In genomic region chr11:65860278-65861164, GRCh38 we compare ENCODE assay signal across 8 cellular contexts. TPM values are rescaled to one million over a fixed set of nuclear protein-coding genes. Genes with fewer than 3 reads are reported as not detected.
DNase-seq lines count a peak whose midpoint lies in the region; ATAC-seq, FAIRE-seq and TF ChIP-seq lines count a peak whose summit lies in the region.

A gene with protein sequence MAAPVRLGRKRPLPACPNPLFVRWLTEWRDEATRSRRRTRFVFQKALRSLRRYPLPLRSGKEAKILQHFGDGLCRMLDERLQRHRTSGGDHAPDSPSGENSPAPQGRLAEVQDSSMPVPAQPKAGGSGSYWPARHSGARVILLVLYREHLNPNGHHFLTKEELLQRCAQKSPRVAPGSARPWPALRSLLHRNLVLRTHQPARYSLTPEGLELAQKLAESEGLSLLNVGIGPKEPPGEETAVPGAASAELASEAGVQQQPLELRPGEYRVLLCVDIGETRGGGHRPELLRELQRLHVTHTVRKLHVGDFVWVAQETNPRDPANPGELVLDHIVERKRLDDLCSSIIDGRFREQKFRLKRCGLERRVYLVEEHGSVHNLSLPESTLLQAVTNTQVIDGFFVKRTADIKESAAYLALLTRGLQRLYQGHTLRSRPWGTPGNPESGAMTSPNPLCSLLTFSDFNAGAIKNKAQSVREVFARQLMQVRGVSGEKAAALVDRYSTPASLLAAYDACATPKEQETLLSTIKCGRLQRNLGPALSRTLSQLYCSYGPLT (plus strand): TSS chr11:65860433. CDS start chr11:65860754, 321 bp downstream.

- CTCF ChIA-PET in WTC11 (lab: Charles Lee) = interaction anchor here (0.5 to 16.6 kb wide), 65 partner anchors 7 to 452 kb away, joined by 3 to 539 read pairs (median 5); partner anchors contain the start of genes AP5B1, BANF1, CCDC85B and CST6

- H3K4me3 Mint-ChIP-seq in WTC11 = peak within 1 kb of the TSS; percentile 90

- H3K4me1 Mint-ChIP-seq in WTC11 = peaks cover 21% of the 10 kb centered on the region

- H3K27me3 ChIP-seq in bronchial epithelial cell (ENCODE audit: control insufficient read depth, insufficient read depth, low read length) = no peaks in the 10 kb centered on the region
- no peaks in the 10 kb centered on the region for H3K27me3 ChIP-seq in smooth muscle cell (ENCODE audit: low read depth)

- peaks cover 35% of the 10 kb centered on the region for H3K36me3 Mint-ChIP-seq in WTC11

- H3K79me2 ChIP-seq in smooth muscle cell (ENCODE audit: low read depth) = peaks cover 50% of the 10 kb centered on the region

- no peak for FAIRE-seq in bronchial epithelial cell (lab: Jason Lieb, UNC)

- peak within 1 kb of the TSS; percentile 73 for H3K9ac ChIP-seq in smooth muscle cell (ENCODE audit: low read depth)

- POLR2A ChIA-PET in WTC11 (lab: Charles Lee) = interaction anchor here (0.6 to 4.2 kb wide), 22 partner anchors 8 to 245 kb away, joined by 3 to 90 read pairs (median 6); partner anchors contain the start of genes AP5B1, CCDC85B, EFEMP2 and FIBP

- peak; percentile 27 for ATAC-seq in HG02981 (IDR thresholded peaks at IDR 0.05; ENCODE audit: unreplicated experiment)
- peak; percentile 26 for ATAC-seq in WTC11
- ATAC-seq in GM18870 (IDR thresholded peaks at IDR 0.05; ENCODE audit: unreplicated experiment) = no peak

- no peaks in the 10 kb centered on the region for H3K27me3 Mint-ChIP-seq in WTC11 (ENCODE audit: low read depth)

- H3K4me2 ChIP-seq in smooth muscle cell = peak within 1 kb of the TSS; percentile 88

- H3K4me3 ChIP-seq in bronchial epithelial cell (ENCODE audit: low read depth, low read length) (peak within 1 kb of the TSS; percentile 98), smooth muscle cell (peak within 1 kb of the TSS; percentile 96)

- TF ChIP-seq CTCF in WTC11 (IDR thresholded peaks at IDR 0.05) = peak; percentile 78
- TF ChIP-seq CTCF in bronchial epithelial cell (IDR thresholded peaks at IDR 0.05; ENCODE audit: insufficient read depth, low read length, severe bottlenecking) = peak; percentile 95
- TF ChIP-seq CTCF in smooth muscle cell (IDR thresholded peaks at IDR 0.05; ENCODE audit: borderline replicate concordance, insufficient read depth, poor library complexity, severe bottlenecking) = peak; percentile 89

- 2% methylated on average over 70 of the region's 78 CpGs for WGBS in smooth muscle cell (ENCODE audit: low lambda C conversion rate)

- no peaks in the 10 kb centered on the region for H3K9me3 ChIP-seq in smooth muscle cell (replicated peaks; ENCODE audit: low read depth)

- H3F3A ChIP-seq in smooth muscle cell (ENCODE audit: low read depth) = peaks cover 34% of the 10 kb centered on the region

- H3K27ac Mint-ChIP-seq in WTC11 = peak within 1 kb of the TSS; percentile 98

- no peaks in the 10 kb centered on the region for H3K9me3 Mint-ChIP-seq in WTC11

- peaks cover 42% of the 10 kb centered on the region for H4K20me1 ChIP-seq in smooth muscle cell (ENCODE audit: low read depth)

- H2AFZ ChIP-seq in smooth muscle cell (ENCODE audit: low read depth) = peak within 1 kb of the TSS; percentile 64

- peak within 1 kb of the TSS; percentile 83 for H3K27ac ChIP-seq in smooth muscle cell (ENCODE audit: low read depth)

- H3K4me1 ChIP-seq in smooth muscle cell (ENCODE audit: low read depth) = peaks cover 16% of the 10 kb centered on the region

- peak; percentile 89 for DNase-seq in GM04504 (ENCODE audit: low read depth)
- DNase-seq in NCI-H345 (lab: John Stamatoyannopoulos, UW) = peak; percentile 96
- peak; percentile 99 for DNase-seq in WTC11 (ENCODE audit: low spot score)
- DNase-seq in bronchial epithelial cell (ENCODE audit: low read depth) = peak; percentile 95
- peak; percentile 91 for DNase-seq in iPS-NIHi7 (ENCODE audit: extremely low spot score)
- peak; percentile 74 for DNase-seq in smooth muscle cell (lab: John Stamatoyannopoulos, UW; ENCODE audit: unreplicated experiment)

- H3K36me3 ChIP-seq in bronchial epithelial cell (ENCODE audit: control insufficient read depth, insufficient read depth, low read length) = peaks cover 43% of the 10 kb centered on the region
- H3K36me3 ChIP-seq in smooth muscle cell (ENCODE audit: low read depth) = no peaks in the 10 kb centered on the region

TF ChIP-seq in WTC11, 78 proteins besides CTCF, POLR2A, EP300 and RAD21 (continues in another document):
- TF ChIP-seq USF2 (CRISPR knock-in tag; IDR thresholded peaks at IDR 0.05) = no peak
- TF ChIP-seq RORB (CRISPR knock-in tag; IDR thresholded peaks at IDR 0.05) = no peak
- no peak for TF ChIP-seq ATF6 (CRISPR knock-in tag; IDR thresholded peaks at IDR 0.05)
- 0 out of 2 replicates have a peak, but pooled peaks have one; percentile 23 for TF ChIP-seq RELA (CRISPR knock-in tag; IDR thresholded peaks at IDR 0.05; ENCODE audit: borderline replicate concordance)
- TF ChIP-seq, protein P1, sequence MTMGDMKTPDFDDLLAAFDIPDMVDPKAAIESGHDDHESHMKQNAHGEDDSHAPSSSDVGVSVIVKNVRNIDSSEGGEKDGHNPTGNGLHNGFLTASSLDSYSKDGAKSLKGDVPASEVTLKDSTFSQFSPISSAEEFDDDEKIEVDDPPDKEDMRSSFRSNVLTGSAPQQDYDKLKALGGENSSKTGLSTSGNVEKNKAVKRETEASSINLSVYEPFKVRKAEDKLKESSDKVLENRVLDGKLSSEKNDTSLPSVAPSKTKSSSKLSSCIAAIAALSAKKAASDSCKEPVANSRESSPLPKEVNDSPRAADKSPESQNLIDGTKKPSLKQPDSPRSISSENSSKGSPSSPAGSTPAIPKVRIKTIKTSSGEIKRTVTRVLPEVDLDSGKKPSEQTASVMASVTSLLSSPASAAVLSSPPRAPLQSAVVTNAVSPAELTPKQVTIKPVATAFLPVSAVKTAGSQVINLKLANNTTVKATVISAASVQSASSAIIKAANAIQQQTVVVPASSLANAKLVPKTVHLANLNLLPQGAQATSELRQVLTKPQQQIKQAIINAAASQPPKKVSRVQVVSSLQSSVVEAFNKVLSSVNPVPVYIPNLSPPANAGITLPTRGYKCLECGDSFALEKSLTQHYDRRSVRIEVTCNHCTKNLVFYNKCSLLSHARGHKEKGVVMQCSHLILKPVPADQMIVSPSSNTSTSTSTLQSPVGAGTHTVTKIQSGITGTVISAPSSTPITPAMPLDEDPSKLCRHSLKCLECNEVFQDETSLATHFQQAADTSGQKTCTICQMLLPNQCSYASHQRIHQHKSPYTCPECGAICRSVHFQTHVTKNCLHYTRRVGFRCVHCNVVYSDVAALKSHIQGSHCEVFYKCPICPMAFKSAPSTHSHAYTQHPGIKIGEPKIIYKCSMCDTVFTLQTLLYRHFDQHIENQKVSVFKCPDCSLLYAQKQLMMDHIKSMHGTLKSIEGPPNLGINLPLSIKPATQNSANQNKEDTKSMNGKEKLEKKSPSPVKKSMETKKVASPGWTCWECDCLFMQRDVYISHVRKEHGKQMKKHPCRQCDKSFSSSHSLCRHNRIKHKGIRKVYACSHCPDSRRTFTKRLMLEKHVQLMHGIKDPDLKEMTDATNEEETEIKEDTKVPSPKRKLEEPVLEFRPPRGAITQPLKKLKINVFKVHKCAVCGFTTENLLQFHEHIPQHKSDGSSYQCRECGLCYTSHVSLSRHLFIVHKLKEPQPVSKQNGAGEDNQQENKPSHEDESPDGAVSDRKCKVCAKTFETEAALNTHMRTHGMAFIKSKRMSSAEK (CRISPR knock-in tag; IDR thresholded peaks at IDR 0.05; ENCODE audit: borderline replicate concordance) = no peak
- TF ChIP-seq IRF2 (CRISPR knock-in tag; IDR thresholded peaks at IDR 0.05; ENCODE audit: borderline replicate concordance, low read depth) = no peak
- no peak for TF ChIP-seq CDX4 (CRISPR knock-in tag; IDR thresholded peaks at IDR 0.05; ENCODE audit: borderline replicate concordance)
- TF ChIP-seq, protein P2, sequence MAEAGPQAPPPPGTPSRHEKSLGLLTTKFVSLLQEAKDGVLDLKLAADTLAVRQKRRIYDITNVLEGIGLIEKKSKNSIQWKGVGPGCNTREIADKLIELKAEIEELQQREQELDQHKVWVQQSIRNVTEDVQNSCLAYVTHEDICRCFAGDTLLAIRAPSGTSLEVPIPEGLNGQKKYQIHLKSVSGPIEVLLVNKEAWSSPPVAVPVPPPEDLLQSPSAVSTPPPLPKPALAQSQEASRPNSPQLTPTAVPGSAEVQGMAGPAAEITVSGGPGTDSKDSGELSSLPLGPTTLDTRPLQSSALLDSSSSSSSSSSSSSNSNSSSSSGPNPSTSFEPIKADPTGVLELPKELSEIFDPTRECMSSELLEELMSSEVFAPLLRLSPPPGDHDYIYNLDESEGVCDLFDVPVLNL (CRISPR knock-in tag; IDR thresholded peaks at IDR 0.05; ENCODE audit: borderline replicate concordance, low read depth) = no peak
- TF ChIP-seq CREB1 (CRISPR knock-in tag; IDR thresholded peaks at IDR 0.05) = no peak
- TF ChIP-seq ZBTB21 (CRISPR knock-in tag; IDR thresholded peaks at IDR 0.05; ENCODE audit: borderline replicate concordance) = no peak

RNA-seq across cellular contexts. Expression of the gene that starts here (rescaled TPM):
- 44.9 to 45.9 TPM (median 45.1 TPM) in 3 replicates for total RNA-seq in WTC11 (2021)
- 58.4 and 63.8 TPM in 2 replicates for total RNA-seq in bronchial epithelial cell
- 21.7 and 35.1 TPM in 2 replicates for total RNA-seq in smooth muscle cell
- polyA plus RNA-seq in smooth muscle cell = 39.6 and 61.1 TPM in 2 replicates
